9 cellular contexts compared by ENCODE assay signal in the genomic region with DNA sequence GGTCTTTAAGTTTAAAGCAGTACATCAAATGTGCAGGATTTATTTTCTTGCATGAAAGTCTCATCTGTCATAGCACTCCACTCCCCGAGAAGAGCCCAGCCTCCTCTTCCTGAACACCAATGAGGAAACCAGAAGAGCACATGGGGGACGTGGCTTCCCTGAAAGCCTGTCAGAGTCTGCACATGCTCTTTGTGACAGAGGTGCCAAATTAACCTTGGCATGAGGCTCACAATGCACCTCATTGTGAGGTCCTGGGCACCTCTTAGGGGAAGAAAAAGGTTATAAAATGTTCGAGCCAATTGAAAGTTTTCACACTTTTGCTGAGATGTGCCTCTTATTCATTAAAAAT.
A peak's percentile ranks its signal among the peaks of the same experiment; 100 is the strongest.
DNase-seq lines count a peak whose midpoint lies in the region; ATAC-seq and TF ChIP-seq lines count a peak whose summit lies in the region.
"Had no signal": no experiment of that assay in that cellular context is flagged by ENCODE, and none has a peak within 500 bp of the region (broad histone marks: within the 10 kb centered on the region; RNA-seq: fewer than 3 reads in every experiment).

No MANE protein-coding gene starts in this region.

- H3K9me3 Mint-ChIP-seq in nephron (peaks cover 5% of the 10 kb centered on the region), glutamatergic neuron (ENCODE audit: unreplicated experiment) (no peaks in the 10 kb centered on the region)
- H3K9me3 Mint-ChIP-seq: T-helper 1 cell treated with Interleukin-12 subunit alpha and Interleukin-12 subunit beta and Interleukin-4 antibody, amounts not matched to agents 30 μg/mL and 1 μg/mL, for 36 hours had no signal

- H3K27ac Mint-ChIP-seq in nephron (peak overlapping the region; percentile 22 to 70 (median 69)), glutamatergic neuron (ENCODE audit: unreplicated experiment) (no peak overlapping the region)

- no peaks in the 10 kb centered on the region for H3K27me3 Mint-ChIP-seq in nephron (ENCODE audit: low read depth)
- no peaks in the 10 kb centered on the region for H3K27me3 Mint-ChIP-seq in glutamatergic neuron (ENCODE audit: unreplicated experiment)

- peak; percentile 59 for DNase-seq in G401 (ENCODE audit: low spot score)
- peak; percentile 16 for DNase-seq in Jurkat, Clone E6-1 (ENCODE audit: low read depth, low spot score)
- peak; percentile 71 for DNase-seq in SHP77 treated with DMSO at 0.1 percent for 48 hours (lab: John Stamatoyannopoulos, UW)
- DNase-seq in epithelial cell of proximal tubule (ENCODE audit: low read depth): peak; percentile 12
- no peak for DNase-seq in DMS79 (lab: John Stamatoyannopoulos, UW)
- no peak for DNase-seq in glutamatergic neuron

- no peak for ATAC-seq in GM18907 (IDR thresholded peaks at IDR 0.05; ENCODE audit: unreplicated experiment)

- peaks cover 42% of the 10 kb centered on the region for H3K4me1 Mint-ChIP-seq in nephron
- H3K4me1 Mint-ChIP-seq in glutamatergic neuron (ENCODE audit: low read depth, unreplicated experiment): peaks cover 6% of the 10 kb centered on the region

- TF ChIP-seq CTCF in epithelial cell of proximal tubule (conservative IDR thresholded peaks at IDR 0.05; ENCODE audit: low read depth, low read length) (no peak), nephron (IDR thresholded peaks at IDR 0.05; ENCODE audit: unreplicated experiment in 3 of 3) (no peak), glutamatergic neuron (IDR thresholded peaks at IDR 0.05; ENCODE audit: partially characterized antibody, unreplicated experiment) (no peak)

- in situ Hi-C loops in G401 (cut with HindIII; ENCODE audit: low sequenced_read_pairs): no loop called here

- H3K4me3 ChIP-seq in Jurkat, Clone E6-1 (ENCODE audit: low read length): no peak overlapping the region
- peak overlapping the region; percentile 54 for H3K4me3 ChIP-seq in epithelial cell of proximal tubule (ENCODE audit: low read depth, low read length)

- H3K4me3 Mint-ChIP-seq in nephron: peak overlapping the region; percentile 65 to 84 (median 73)
- H3K4me3 Mint-ChIP-seq in glutamatergic neuron (ENCODE audit: unreplicated experiment): no peak overlapping the region

- no peaks in the 10 kb centered on the region for H3K36me3 Mint-ChIP-seq in nephron (ENCODE audit: low read depth)
- no peaks in the 10 kb centered on the region for H3K36me3 Mint-ChIP-seq in glutamatergic neuron (ENCODE audit: unreplicated experiment)

Comparison
In these comparisons a context has a peak if more than half of its experiments do, and no peak if none do; other contexts are left out.
1. DNase-seq: peak in G401 (single experiment), Jurkat, Clone E6-1 (single experiment), SHP77 treated with DMSO at 0.1 percent for 48 hours (single experiment) and epithelial cell of proximal tubule (single experiment); none in DMS79 (single experiment) and glutamatergic neuron (single experiment).